Comparison of ENCODE assay signal across 26 cellular contexts in the genomic region with DNA sequence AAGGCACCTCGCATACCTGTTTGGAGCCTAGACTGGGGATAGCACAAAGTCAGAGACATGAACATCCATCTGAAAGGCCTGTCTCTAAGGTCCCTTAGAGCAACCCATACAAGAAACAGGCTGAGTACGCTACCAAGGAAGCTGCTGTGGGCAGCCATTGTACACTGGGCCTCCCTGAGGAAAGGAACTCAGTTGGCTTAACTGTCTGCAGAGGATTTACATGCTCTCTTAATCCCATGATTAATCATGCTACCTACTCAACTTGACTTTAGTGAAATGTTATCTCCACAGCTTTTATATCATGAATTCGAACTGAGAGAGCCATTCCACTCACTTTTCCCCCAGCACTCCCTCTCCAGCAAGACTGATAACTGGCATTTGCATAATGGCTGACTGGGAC. TPM values are rescaled to one million over a fixed set of nuclear protein-coding genes. Genes with fewer than 3 reads are reported as not detected.
A peak's percentile ranks its signal among the peaks of the same experiment; 100 is the strongest.
DNase-seq lines count a peak whose midpoint lies in the region; FAIRE-seq and TF ChIP-seq lines count a peak whose summit lies in the region.
"Had no signal": no experiment of that assay in that cellular context is flagged by ENCODE, and none has a peak within 500 bp of the region (broad histone marks: within the 10 kb centered on the region; RNA-seq: fewer than 3 reads in every experiment).

No MANE protein-coding gene starts in this region.

- H3K9me3 Mint-ChIP-seq in Caco-2 (ENCODE audit: unreplicated experiment), result no peaks in the 10 kb centered on the region
- H3K9me3 Mint-ChIP-seq: CD4-positive, alpha-beta memory T cell; GM23338 had no signal

- H3K4me3 ChIP-seq in Caco-2 (ENCODE audit: low read depth, low read length) (no peak overlapping the region), SJCRH30 (no peak overlapping the region)
- H3K4me3 ChIP-seq: A549; BLaER1 treated with 17β-estradiol and CSF1 and Interleukin-3, amounts not matched to agents 10 nM and 100 nM; GM23338 had no signal

- H3K4me3 Mint-ChIP-seq in Caco-2 (ENCODE audit: unreplicated experiment), result no peak overlapping the region
- H3K4me3 Mint-ChIP-seq: CD4-positive, alpha-beta memory T cell; GM23338 had no signal

- FAIRE-seq in HTR-8/SVneo (lab: Jason Lieb, UNC) (peak; percentile 48), H54 (lab: Jason Lieb, UNC) (no peak)
- FAIRE-seq: A549, D721Med, GM12891, GM18507 had no signal

- BruUV-seq in Caco-2 (replicated peaks; lab: Mats Ljungman, UMichigan), result no TSS peak

- POLR2A ChIA-PET in Caco-2 (lab: Charles Lee), result no interaction called here

- no peak overlapping the region for H3K27ac ChIP-seq in SJCRH30
- H3K27ac ChIP-seq: A549; BLaER1 treated with 17β-estradiol and CSF1 and Interleukin-3, amounts not matched to agents 10 nM and 100 nM had no signal

- no peaks in the 10 kb centered on the region for H3K9me3 ChIP-seq in Caco-2
- H3K9me3 ChIP-seq in SJCRH30 (replicated peaks), result no peaks in the 10 kb centered on the region
- H3K9me3 ChIP-seq: A549; BE2C; BLaER1 treated with 17β-estradiol and CSF1 and Interleukin-3, amounts not matched to agents 10 nM and 100 nM had no signal

- H3K27me3 ChIP-seq in Caco-2 (replicated peaks; ENCODE audit: control insufficient read depth, insufficient read depth, low read length) (no peaks in the 10 kb centered on the region), SJCRH30 (no peaks in the 10 kb centered on the region)
- H3K27me3 ChIP-seq: BE2C; BLaER1 treated with 17β-estradiol and CSF1 and Interleukin-3, amounts not matched to agents 10 nM and 100 nM had no signal

- H3K4me1 ChIP-seq in Caco-2 (no peaks in the 10 kb centered on the region), SJCRH30 (no peaks in the 10 kb centered on the region)
- H3K4me1 ChIP-seq: A549, BE2C had no signal

- no peak for DNase-seq in Caco-2
- DNase-seq in HTR-8/SVneo (ENCODE audit: insufficient read length, low spot score), result no peak
- DNase-seq in NCI-H82 treated with DMSO at 0.1 percent for 48 hours (lab: John Stamatoyannopoulos, UW; ENCODE audit: unreplicated experiment), result peak; percentile 31
- peak; percentile 57 for DNase-seq in amniotic epithelial cell (ENCODE audit: low read depth)
- no peak for DNase-seq in NCI-H1105 (lab: John Stamatoyannopoulos, UW)
- no peak for DNase-seq in SJCRH30
- no peak for DNase-seq in posterior cingulate gyrus
- DNase-seq in H54 (ENCODE audit: insufficient read length, low spot score), result no peak
- DNase-seq: 8988T; ACHN; AML-193; BE2C; CD4-positive, alpha-beta memory T cell; COR-L47; DMS 273 treated with DMSO at 0.1 percent for 48 hours; DMS79; EL; GDM1; H7; HCEC 1CT had no signal

- intact Hi-C loops in Caco-2 (cut with micrococcal nuclease; ENCODE audit: unreplicated experiment) (no loop called here), posterior cingulate gyrus (cut with DNase I) (no loop called here)

- H3K27ac Mint-ChIP-seq in Caco-2 (ENCODE audit: unreplicated experiment), result peak overlapping the region; percentile 65
- H3K27ac Mint-ChIP-seq: CD4-positive, alpha-beta memory T cell had no signal

- no peaks in the 10 kb centered on the region for H3K4me1 Mint-ChIP-seq in Caco-2 (ENCODE audit: low read depth, unreplicated experiment)
- H3K4me1 Mint-ChIP-seq: GM23338 had no signal

- CTCF ChIA-PET in Caco-2 (lab: Charles Lee), result no interaction called here

- H3K36me3 ChIP-seq in Caco-2 (ENCODE audit: control insufficient read depth, insufficient read depth, low read length) (no peaks in the 10 kb centered on the region), SJCRH30 (peaks cover 3% of the 10 kb centered on the region; the same call in 1 of the 2 replicates)

- no peak for TF ChIP-seq CTCF in Caco-2 (IDR thresholded peaks at IDR 0.05; ENCODE audit: insufficient read depth in 1 of 2, low read depth in 1 of 2, low read length in 1 of 2, severe bottlenecking in 1 of 2, unreplicated experiment in 1 of 2)

- H3K27me3 Mint-ChIP-seq in Caco-2 (ENCODE audit: insufficient read depth, unreplicated experiment), result no peaks in the 10 kb centered on the region
- H3K27me3 Mint-ChIP-seq: CD4-positive, alpha-beta memory T cell had no signal

- no peak for TF ChIP-seq POLR2A in H54 (IDR thresholded peaks at IDR 0.05; ENCODE audit: low read depth, low read length)

- peaks cover 49% of the 10 kb centered on the region for H3K36me3 Mint-ChIP-seq in Caco-2 (ENCODE audit: insufficient read depth, unreplicated experiment)

RNA-seq across cellular contexts. Expression of gene PHLPP2, which starts 26.0 kb away (rescaled TPM):
- total RNA-seq in Caco-2 (2022), result 18.8 and 20.6 TPM in 2 replicates
- 7.4 and 8.3 TPM in 2 replicates for total RNA-seq in SJCRH30 (2014; rRNA removed; shearing (Covaris generic))

Comparison
In these comparisons a context has a peak if more than half of its experiments do, and no peak if none do; other contexts are left out.
1. DNase-seq: peak in NCI-H82 treated with DMSO at 0.1 percent for 48 hours (single experiment) and amniotic epithelial cell (single experiment); none in Caco-2 (0 of 2), HTR-8/SVneo (single experiment), NCI-H1105 (single experiment), SJCRH30 (0 of 2), posterior cingulate gyrus (0 of 10) and H54 (single experiment).